Comparison of ENCODE assay signal across 8 cellular contexts in the genomic region with DNA sequence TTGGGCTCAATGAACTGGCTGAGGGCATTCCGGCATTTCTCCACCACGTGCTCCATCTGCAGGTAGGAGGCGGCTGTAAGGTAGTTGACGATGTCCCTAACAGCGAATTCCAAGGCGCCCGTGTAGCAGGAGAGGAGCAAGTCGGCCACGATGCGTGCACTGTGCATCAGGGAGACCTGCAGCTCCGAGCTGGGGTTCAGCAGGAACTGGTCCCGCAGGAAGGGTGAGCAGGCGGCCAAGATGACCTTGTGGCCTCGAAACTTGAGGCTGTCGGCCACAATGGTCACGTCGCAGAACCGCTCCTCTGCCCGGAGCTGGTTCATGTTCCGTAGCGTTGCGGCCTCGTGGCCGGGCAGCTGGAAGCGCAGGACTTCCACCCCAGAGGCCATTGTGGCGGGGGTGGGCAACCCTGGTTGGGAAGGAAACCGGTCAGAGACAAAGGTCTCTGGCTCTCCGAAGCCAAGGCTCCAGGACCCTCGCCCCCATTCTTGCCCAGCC. TPM values are rescaled to one million over a fixed set of nuclear protein-coding genes. Genes with fewer than 3 reads are reported as not detected.
DNase-seq lines count a peak whose midpoint lies in the region; ATAC-seq and TF ChIP-seq lines count a peak whose summit lies in the region.

No MANE protein-coding gene starts in this region.

- intact Hi-C loops in Caco-2 (cut with micrococcal nuclease; ENCODE audit: unreplicated experiment), result loop anchor here (5.0 kb wide), 1 partner anchor 216 kb away; no protein-coding TSS in a partner anchor
- intact Hi-C loops in PC-9 (cut with micrococcal nuclease; ENCODE audit: unreplicated experiment), result no loop called here

- peak overlapping the region; percentile 55 for H3K27ac Mint-ChIP-seq in Caco-2 (ENCODE audit: unreplicated experiment)

- peaks cover 20% of the 10 kb centered on the region for H3K4me1 Mint-ChIP-seq in Caco-2 (ENCODE audit: low read depth, unreplicated experiment)

- no peak for ATAC-seq in GM19023 (IDR thresholded peaks at IDR 0.05; ENCODE audit: unreplicated experiment)

- no peaks in the 10 kb centered on the region for H3K9me2 ChIP-seq in PC-9 (ENCODE audit: insufficient read depth)

- CTCF ChIA-PET in Caco-2 (lab: Charles Lee) (interaction anchor here (0.6 kb wide), 1 partner anchor 58 kb away, joined by 5 read pairs; a partner anchor contains a TSS), PC-9 (lab: Charles Lee) (no interaction called here)

- H3K4me1 ChIP-seq in Caco-2 (peaks cover 23% of the 10 kb centered on the region), PC-9 (replicated peaks; ENCODE audit: insufficient read depth) (peaks cover 27% of the 10 kb centered on the region), neutrophil (ENCODE audit: control insufficient read depth in 1 of 2, insufficient read depth in 1 of 2, low read depth in 1 of 2, low read length in 1 of 2) (peaks cover 35 to 37% of the 10 kb centered on the region in 2 experiments)

- peaks cover 31% of the 10 kb centered on the region for H3K36me3 Mint-ChIP-seq in Caco-2 (ENCODE audit: insufficient read depth, unreplicated experiment)

- H3K27me3 ChIP-seq in Caco-2 (replicated peaks; ENCODE audit: control insufficient read depth, insufficient read depth, low read length) (no peaks in the 10 kb centered on the region), PC-9 (ENCODE audit: insufficient read depth, low read depth) (no peaks in the 10 kb centered on the region), neutrophil (peaks cover 34% of the 10 kb centered on the region)

- no TSS peak for BruUV-seq in Caco-2 (replicated peaks; lab: Mats Ljungman, UMichigan)
- TSS peak; percentile 33 for BruUV-seq in PC-9 (replicated peaks; lab: Mats Ljungman, UMichigan)

- peaks cover 26% of the 10 kb centered on the region for H3K79me2 ChIP-seq in PC-9 (ENCODE audit: low read depth)

- H4K20me1 ChIP-seq in PC-9 (ENCODE audit: insufficient read depth), result no peaks in the 10 kb centered on the region

- no peaks in the 10 kb centered on the region for H3K9me3 Mint-ChIP-seq in Caco-2 (ENCODE audit: unreplicated experiment)

- H3K9me3 ChIP-seq in Caco-2 (no peaks in the 10 kb centered on the region), PC-9 (ENCODE audit: insufficient read depth, low read depth) (no peaks in the 10 kb centered on the region), neutrophil (no peaks in the 10 kb centered on the region)

- DNase-seq in Caco-2, result peak in 1 of 2 experiments; percentile 64
- DNase-seq in PC-9, result peak in 1 of 2 experiments; percentile 48
- no peak for DNase-seq in epithelial cell of proximal tubule (ENCODE audit: low read depth)
- DNase-seq in NCI-H510A treated with DMSO at 0.1 percent for 48 hours (lab: John Stamatoyannopoulos, UW), result no peak
- no peak for DNase-seq in RPMI8226
- DNase-seq in T1000 (lab: John Stamatoyannopoulos, UW), result no peak

- H3K4me3 Mint-ChIP-seq in Caco-2 (ENCODE audit: unreplicated experiment), result peak overlapping the region; percentile 73

- TF ChIP-seq CTCF in Caco-2 (IDR thresholded peaks at IDR 0.05; ENCODE audit: insufficient read depth in 1 of 2, low read depth in 1 of 2, low read length in 1 of 2, severe bottlenecking in 1 of 2, unreplicated experiment in 1 of 2) (no peak), PC-9 (conservative IDR thresholded peaks at IDR 0.05) (no peak), epithelial cell of proximal tubule (conservative IDR thresholded peaks at IDR 0.05; ENCODE audit: low read depth, low read length) (no peak), neutrophil (IDR thresholded peaks at IDR 0.05) (no peak)

- H3F3A ChIP-seq in PC-9 (ENCODE audit: insufficient read depth, low read depth), result peaks cover 36% of the 10 kb centered on the region

- peak overlapping the region; percentile 60; the same call in 1 of the 2 replicates for H2AFZ ChIP-seq in PC-9

- POLR2A ChIA-PET in Caco-2 (lab: Charles Lee), result no interaction called here
- POLR2A ChIA-PET in PC-9 (lab: Charles Lee; ENCODE audit: unreplicated experiment), result interaction anchor here (0.6 kb wide), 1 partner anchor 123 kb away, joined by 3 read pairs; no protein-coding TSS in a partner anchor

- H3K27ac ChIP-seq in PC-9 (no peak overlapping the region), neutrophil (no peak overlapping the region)

- H3K4me2 ChIP-seq in PC-9, result peak overlapping the region; percentile 72

- peak overlapping the region; percentile 68 for H3K4me3 ChIP-seq in Caco-2 (ENCODE audit: low read depth, low read length)
- peak overlapping the region; percentile 65; the same call in 1 of the 2 replicates for H3K4me3 ChIP-seq in PC-9
- peak overlapping the region; percentile 54 for H3K4me3 ChIP-seq in epithelial cell of proximal tubule (ENCODE audit: low read depth, low read length)
- peak overlapping the region; percentile 70 to 72 for H3K4me3 ChIP-seq in neutrophil (ENCODE audit: low read depth in 1 of 2, low read length in 1 of 2)

- H3K27me3 Mint-ChIP-seq in Caco-2 (ENCODE audit: insufficient read depth, unreplicated experiment), result no peaks in the 10 kb centered on the region

- no peaks in the 10 kb centered on the region for H3K36me3 ChIP-seq in Caco-2 (ENCODE audit: control insufficient read depth, insufficient read depth, low read length)
- no peaks in the 10 kb centered on the region; the same call in 1 of the 2 replicates for H3K36me3 ChIP-seq in PC-9 (ENCODE audit: low read depth)
- no peaks in the 10 kb centered on the region for H3K36me3 ChIP-seq in neutrophil

RNA-seq across cellular contexts. Expression of a gene that starts 0.9 kb away (rescaled TPM):
- total RNA-seq in Caco-2 (2022) (9.6 and 11.7 TPM in 2 replicates), PC-9 (2021) (16.2 and 20.3 TPM in 2 replicates), epithelial cell of proximal tubule (1.5 TPM in 2 replicates)

RNA-seq across cellular contexts. Expression of a gene that starts 3.5 kb away (rescaled TPM):
- total RNA-seq in Caco-2 (2022), result 64.3 and 65.7 TPM in 2 replicates
- total RNA-seq in PC-9 (2021), result 57.3 and 68.3 TPM in 2 replicates
- 44.0 and 54.6 TPM in 2 replicates for total RNA-seq in epithelial cell of proximal tubule

RNA-seq across cellular contexts. Expression of a gene that starts 22.2 kb away (rescaled TPM):
- total RNA-seq in Caco-2 (2022), result 0.57 TPM in 1 of 2 replicates, not detected in the other
- total RNA-seq in PC-9 (2021), result 44.4 and 44.9 TPM in 2 replicates
- total RNA-seq in epithelial cell of proximal tubule, result 12.4 and 24.0 TPM in 2 replicates

RNA-seq across cellular contexts. Expression of a gene that starts 26.6 kb away (rescaled TPM):
- total RNA-seq in Caco-2 (2022), result 4.8 and 4.9 TPM in 2 replicates
- 0.96 and 2.4 TPM in 2 replicates for total RNA-seq in PC-9 (2021)
- not detected in 2 replicates for total RNA-seq in epithelial cell of proximal tubule

RNA-seq across cellular contexts. Expression of a gene that starts 38.3 kb away (rescaled TPM):
- total RNA-seq in Caco-2 (2022) (173 and 176 TPM in 2 replicates), PC-9 (2021) (23.1 and 23.4 TPM in 2 replicates), epithelial cell of proximal tubule (65.2 and 68.6 TPM in 2 replicates)
